ENCODE assay signal across 14 cellular contexts in the genomic region with DNA sequence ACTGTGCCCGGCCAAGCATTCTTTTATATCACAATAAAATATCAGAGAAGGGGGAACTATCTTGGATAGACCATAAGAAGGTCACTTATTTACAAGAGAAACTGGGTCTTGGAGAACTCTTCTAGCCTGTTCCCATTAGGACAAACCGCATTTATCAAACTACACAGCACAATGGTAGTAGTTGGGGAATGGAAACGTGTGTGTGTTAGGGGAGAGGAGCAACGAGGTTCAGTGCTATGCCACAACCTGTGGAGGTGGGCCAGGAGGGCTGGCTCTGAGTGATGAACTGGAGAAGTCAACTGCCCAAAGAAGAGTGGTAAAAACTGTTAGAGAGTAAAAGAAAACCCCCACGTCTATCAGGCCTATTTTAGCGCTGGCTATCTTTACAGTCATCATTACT. TPM values are rescaled to one million over a fixed set of nuclear protein-coding genes. Genes with fewer than 3 reads are reported as not detected.
DNase-seq lines count a peak whose midpoint lies in the region; ATAC-seq, FAIRE-seq and TF ChIP-seq lines count a peak whose summit lies in the region.
"Had no signal": no experiment of that assay in that cellular context is flagged by ENCODE, and none has a peak within 500 bp of the region (broad histone marks: within the 10 kb centered on the region; RNA-seq: fewer than 3 reads in every experiment).

No MANE protein-coding gene starts in this region.

- FAIRE-seq in HepG2 (lab: Jason Lieb, UNC), result no peak

- peak overlapping the region; percentile 94 for H3K4me2 ChIP-seq in HepG2 (ENCODE audit: low read depth, low read length)

- POLR2A ChIA-PET in HepG2 (lab: Yijun Ruan, JAX), result no interaction called here

- CTCF ChIA-PET in HepG2 (lab: Yijun Ruan, JAX; ENCODE audit: low intra/inter-chr PET ratio, low total read pairs), result no interaction called here

- no peak for ATAC-seq in HepG2
- no peak for ATAC-seq in right lobe of liver
- no peak for ATAC-seq in RWPE2 (ENCODE audit: low read depth)
- no peak for ATAC-seq in stimulated activated naive CD8-positive, alpha-beta T cell treated with anti-CD3 and anti-CD28 coated beads, Interleukin-15, amount 100 ng/mL, for 72 hours
- no peak for ATAC-seq in GM18870 (IDR thresholded peaks at IDR 0.05; ENCODE audit: unreplicated experiment)
- ATAC-seq in left cardiac atrium, result no peak
- ATAC-seq: esophagus mucosa had no signal

- TF ChIP-seq RAD21 in HepG2 (CRISPR knock-in tag; IDR thresholded peaks at IDR 0.05), result no peak

- TF ChIP-seq EP300 in HepG2 (IDR thresholded peaks at IDR 0.05; ENCODE audit: low read depth in 2 of 2, low read length in 2 of 2) (no peak), HepG2 (CRISPR knock-in tag; IDR thresholded peaks at IDR 0.05; ENCODE audit: borderline replicate concordance) (no peak)

- peak overlapping the region; percentile 98 for H3K9ac ChIP-seq in HepG2 (ENCODE audit: insufficient read depth, low read depth, low read length)

- peak overlapping the region in 1 of 2 donors; percentile 59 for H3K27ac Mint-ChIP-seq in stimulated activated naive CD8-positive, alpha-beta T cell treated with anti-CD3 and anti-CD28 coated beads, Interleukin-15, amount 100 ng/mL, for 72 hours

- no peaks in the 10 kb centered on the region for H3K9me3 ChIP-seq in HepG2 (ENCODE audit: low read length)
- no peaks in the 10 kb centered on the region for H3K9me3 ChIP-seq in right lobe of liver
- no peaks in the 10 kb centered on the region for H3K9me3 ChIP-seq in RWPE2 (ENCODE audit: severe bottlenecking)
- H3K9me3 ChIP-seq in spleen, result no peaks in the 10 kb centered on the region
- H3K9me3 ChIP-seq: left ventricle myocardium inferior, sigmoid colon had no signal

- peaks cover 38% of the 10 kb centered on the region for H3K79me2 ChIP-seq in HepG2 (ENCODE audit: insufficient read depth, low read length)

- TF ChIP-seq POLR2A in HepG2 (IDR thresholded peaks at IDR 0.05; ENCODE audit: insufficient read depth in 1 of 2, low read depth in 2 of 2, low read length in 2 of 2) (no peak), right lobe of liver (IDR thresholded peaks at IDR 0.05) (no peak), spleen (IDR thresholded peaks at IDR 0.05) (no peak)

- H3K4me3 Mint-ChIP-seq in stimulated activated naive CD8-positive, alpha-beta T cell treated with anti-CD3 and anti-CD28 coated beads, Interleukin-15, amount 100 ng/mL, for 72 hours, result peak overlapping the region; percentile 61 to 98

- no peaks in the 10 kb centered on the region for H4K20me1 ChIP-seq in HepG2 (ENCODE audit: insufficient read depth, low read length)

- H3K27ac ChIP-seq in HepG2 (ENCODE audit: extremely low read length, insufficient read depth, low read length) (peak overlapping the region; percentile 31), right lobe of liver (no peak overlapping the region), RWPE2 (ENCODE audit: poor library complexity, severe bottlenecking) (no peak overlapping the region), spleen (no peak overlapping the region)
- H3K27ac ChIP-seq: left ventricle myocardium inferior had no signal

- TF ChIP-seq CTCF in HepG2 (CRISPR knock-in tag; IDR thresholded peaks at IDR 0.05), result no peak
- TF ChIP-seq CTCF in right lobe of liver (IDR thresholded peaks at IDR 0.05), result no peak
- no peak for TF ChIP-seq CTCF in RWPE2 (IDR thresholded peaks at IDR 0.05; ENCODE audit: poor library complexity, severe bottlenecking)
- TF ChIP-seq CTCF in fibroblast of the aortic adventitia (IDR thresholded peaks at IDR 0.05; ENCODE audit: insufficient read depth, low read length), result no peak
- TF ChIP-seq CTCF in spleen (IDR thresholded peaks at IDR 0.05 in 8 of 11, conservative IDR thresholded peaks at IDR 0.05 in 3 of 11), result no peak

- H3K27me3 Mint-ChIP-seq in stimulated activated naive CD8-positive, alpha-beta T cell treated with anti-CD3 and anti-CD28 coated beads, Interleukin-15, amount 100 ng/mL, for 72 hours, result no peaks in the 10 kb centered on the region

- DNase-seq in HepG2 (ENCODE audit: low spot score), result no peak
- DNase-seq in right lobe of liver, result no peak
- no peak for DNase-seq in RWPE2 (ENCODE audit: low spot score)
- no peak for DNase-seq in fibroblast of the aortic adventitia (ENCODE audit: low read depth)
- DNase-seq in stimulated activated naive CD8-positive, alpha-beta T cell treated with anti-CD3 and anti-CD28 coated beads, Interleukin-15, amount 100 ng/mL, for 72 hours, result no peak
- no peak for DNase-seq in left cardiac atrium
- DNase-seq in spleen, result no peak
- DNase-seq: GOT3; left ventricle myocardium inferior; NCI-H2029 treated with DMSO at 0.1 percent for 48 hours; sigmoid colon; stimulated activated CD8-positive, alpha-beta memory T cell treated with anti-CD3 and anti-CD28 coated beads, Interleukin-4, amount 100 ng/mL, for 48 hours had no signal

- H3K4me1 ChIP-seq in HepG2 (ENCODE audit: insufficient read depth, low read length) (peaks cover 35% of the 10 kb centered on the region), right lobe of liver (peaks cover 0 to 13% (median 6%) of the 10 kb centered on the region in 4 donors), RWPE2 (ENCODE audit: insufficient read depth, poor library complexity, severe bottlenecking) (no peaks in the 10 kb centered on the region), spleen (peaks cover 7 to 28% (median 19%) of the 10 kb centered on the region in 6 donors)

- peak overlapping the region; percentile 96 to 97 (median 97) for H3K4me3 ChIP-seq in HepG2 (replicated peaks in 1 of 3; ENCODE audit: insufficient read depth in 1 of 3, low read depth in 2 of 3, low read length in 3 of 3)
- H3K4me3 ChIP-seq in right lobe of liver, result no peak overlapping the region
- H3K4me3 ChIP-seq in RWPE2 (ENCODE audit: severe bottlenecking), result peak overlapping the region; percentile 87
- peak overlapping the region; percentile 38 for H3K4me3 ChIP-seq in fibroblast of the aortic adventitia (ENCODE audit: low read depth, low read length)
- H3K4me3 ChIP-seq in spleen, result no peak overlapping the region

- in situ Hi-C loops in HepG2 (cut with HindIII; ENCODE audit: extremely low pct_ligation_motif_present, low pct_unique_long_range_greater_than_20kb), result no loop called here

- no TSS peak for BruUV-seq in HepG2 (replicated peaks; lab: Mats Ljungman, UMichigan)

- intact Hi-C loops in HepG2 (cut with micrococcal nuclease; ENCODE audit: unreplicated experiment), result loop anchor here (5.0 kb wide), 1 partner anchor 45 kb away; the partner anchor contains the start of genes GART and SON
- intact Hi-C loops in right lobe of liver (cut with DNase I), result no loop called here
- intact Hi-C loops in left cardiac atrium (cut with DNase I), result no loop called here
- intact Hi-C loops in spleen (cut with DNase I; ENCODE audit: low total_unique reads), result no loop called here

- H3K9me3 Mint-ChIP-seq in stimulated activated naive CD8-positive, alpha-beta T cell treated with anti-CD3 and anti-CD28 coated beads, Interleukin-15, amount 100 ng/mL, for 72 hours, result no peaks in the 10 kb centered on the region

- H3K4me1 Mint-ChIP-seq in stimulated activated naive CD8-positive, alpha-beta T cell treated with anti-CD3 and anti-CD28 coated beads, Interleukin-15, amount 100 ng/mL, for 72 hours, result peaks cover 32% of the 10 kb centered on the region

- H3K27me3 ChIP-seq in HepG2 (ENCODE audit: control insufficient read depth in 1 of 2, insufficient read depth in 2 of 2, low read length in 2 of 2) (no peaks in the 10 kb centered on the region; a peak in 1 of 5 replicates), right lobe of liver (no peaks in the 10 kb centered on the region), RWPE2 (ENCODE audit: insufficient read depth, poor library complexity, severe bottlenecking) (no peaks in the 10 kb centered on the region), spleen (replicated peaks in 1 of 7) (no peaks in the 10 kb centered on the region)
- H3K27me3 ChIP-seq: sigmoid colon had no signal

- H3K36me3 ChIP-seq in HepG2 (replicated peaks in 1 of 2; ENCODE audit: control insufficient read depth in 1 of 2, insufficient read depth in 2 of 2, low read length in 2 of 2) (peaks cover 0 to 22% of the 10 kb centered on the region in 2 experiments; a peak in 1 of 5 replicates), right lobe of liver (peaks cover 0 to under 1% (median 0%) of the 10 kb centered on the region in 4 donors), RWPE2 (ENCODE audit: low read depth) (peaks cover 45% of the 10 kb centered on the region), spleen (peaks cover 0 to 16% (median 0%) of the 10 kb centered on the region in 6 donors)
- H3K36me3 ChIP-seq: left ventricle myocardium inferior, sigmoid colon had no signal

- 51% methylated on average over 6 of the region's 6 CpGs for WGBS in HepG2 (ENCODE audit: low lambda C conversion rate)
- WGBS in right lobe of liver (ENCODE audit: insufficient coverage, low coverage, low lambda C conversion rate, missing lambda C conversion rate), result 73% methylated on average over 6 of the region's 6 CpGs
- 77 to 85% (median 84%) methylated on average over 6 of the region's 6 CpGs for whole genome bisulfite sequencing in spleen, 5 donors

- H2AFZ ChIP-seq in HepG2 (ENCODE audit: low read length), result no peak overlapping the region

RNA-seq across cellular contexts. Expression of gene DONSON, which starts 1.6 kb away (rescaled TPM):
- total RNA-seq in HepG2 (2016; rRNA removed; fragmentation: Illumina TruSeq; extraction: Trizol) (60.8 and 63.6 TPM in 2 replicates), right lobe of liver (10 to 100 TPM in 2 of 6 experiments, 1 to 10 TPM in 4; 6.0 to 13.7 (median 8.4) TPM), fibroblast of the aortic adventitia (ENCODE audit: low replicate concordance) (8.4 and 36.5 TPM in 2 replicates), left cardiac atrium (1 to 10 TPM; 4.9 to 5.7 TPM), spleen (10 to 100 TPM in 1 of 7 donors, 1 to 10 TPM in 6; 5.8 to 13.5 (median 6.4) TPM)
- 19.3 and 25.7 TPM in 2 replicates for total RNA-seq in HepG2 (2016; cell fraction: cytosol; rRNA removed; fragmentation: Illumina TruSeq; extraction: Trizol; ENCODE audit: low read depth)
- total RNA-seq in HepG2 (2016; cell fraction: insoluble cytoplasmic fraction; rRNA removed; fragmentation: Illumina TruSeq; extraction: Trizol), result 63.7 and 64.8 TPM in 2 replicates
- 39.0 and 44.1 TPM in 2 replicates for total RNA-seq in HepG2 (2016; cell fraction: membrane; rRNA removed; fragmentation: Illumina TruSeq; extraction: Trizol)
- 49.7 and 57.4 TPM in 2 replicates for total RNA-seq in HepG2 (2016; cell fraction: nucleus; rRNA removed; fragmentation: Illumina TruSeq; extraction: Trizol)
- polyA plus RNA-seq in HepG2 (2011; rRNA removed) (23.8 and 35.4 TPM in 2 replicates), spleen (1 to 10 TPM; 8.1 to 8.9 (median 8.5) TPM)
- 14.5 and 16.8 TPM in 2 replicates for polyA plus RNA-seq in HepG2 (2011; cell fraction: cytosol; rRNA removed)
- polyA plus RNA-seq in HepG2 (2011; cell fraction: nucleus; rRNA removed), result 32.1 and 34.6 TPM in 2 replicates
- 27.0 and 35.7 TPM in 2 replicates for polyA plus RNA-seq in HepG2 (2012)
- 14.8 and 16.8 TPM in 2 replicates for polyA plus RNA-seq in HepG2 (2016; cell fraction: cytosol; fragmentation: Illumina TruSeq; extraction: Trizol; ENCODE audit: low read depth)
- polyA plus RNA-seq in HepG2 (2016; cell fraction: insoluble cytoplasmic fraction; fragmentation: Illumina TruSeq; extraction: Trizol; ENCODE audit: low read depth), result 70.4 and 76.8 TPM in 2 replicates
- 27.4 and 32.3 TPM in 2 replicates for polyA plus RNA-seq in HepG2 (2016; cell fraction: membrane; fragmentation: Illumina TruSeq; extraction: Trizol; ENCODE audit: low read depth)
- 91.6 and 102 TPM in 2 replicates for polyA plus RNA-seq in HepG2 (2016; cell fraction: nucleus; fragmentation: Illumina TruSeq; extraction: Trizol; ENCODE audit: insufficient read depth, low read depth)
- polyA minus RNA-seq in HepG2 (2011; rRNA and poly(A)+ RNA removed; ENCODE audit: low replicate concordance), result 21.0 and 36.0 TPM in 2 replicates
- 14.6 and 17.7 TPM in 2 replicates for polyA minus RNA-seq in HepG2 (2011; cell fraction: cytosol; rRNA and poly(A)+ RNA removed)
- 23.7 and 27.5 TPM in 2 replicates for polyA minus RNA-seq in HepG2 (2011; cell fraction: nucleus; rRNA and poly(A)+ RNA removed)

RNA-seq across cellular contexts. Expression of gene SON, which starts 44.1 kb away (rescaled TPM):
- 78.3 and 291 TPM in 2 replicates for total RNA-seq in HepG2 (2016; rRNA removed; fragmentation: Illumina TruSeq; extraction: Trizol)
- total RNA-seq in HepG2 (2016; cell fraction: cytosol; rRNA removed; fragmentation: Illumina TruSeq; extraction: Trizol; ENCODE audit: low read depth), result 8.5 and 9.3 TPM in 2 replicates
- total RNA-seq in HepG2 (2016; cell fraction: insoluble cytoplasmic fraction; rRNA removed; fragmentation: Illumina TruSeq; extraction: Trizol), result 71.9 and 282 TPM in 2 replicates
- total RNA-seq in HepG2 (2016; cell fraction: membrane; rRNA removed; fragmentation: Illumina TruSeq; extraction: Trizol), result 38.8 and 42.6 TPM in 2 replicates
- 173 and 188 TPM in 2 replicates for total RNA-seq in HepG2 (2016; cell fraction: nucleus; rRNA removed; fragmentation: Illumina TruSeq; extraction: Trizol)
- 60.8 and 61.3 TPM in 2 replicates for polyA plus RNA-seq in HepG2 (2011; rRNA removed)
- polyA plus RNA-seq in HepG2 (2011; cell fraction: cytosol; rRNA removed), result 27.3 and 38.0 TPM in 2 replicates
- 184 and 204 TPM in 2 replicates for polyA plus RNA-seq in HepG2 (2011; cell fraction: nucleus; rRNA removed)
- polyA plus RNA-seq in HepG2 (2012), result 121 and 128 TPM in 2 replicates
- 4.6 and 5.8 TPM in 2 replicates for polyA plus RNA-seq in HepG2 (2016; cell fraction: cytosol; fragmentation: Illumina TruSeq; extraction: Trizol; ENCODE audit: low read depth)
- polyA plus RNA-seq in HepG2 (2016; cell fraction: insoluble cytoplasmic fraction; fragmentation: Illumina TruSeq; extraction: Trizol; ENCODE audit: low read depth), result 116 and 145 TPM in 2 replicates
- 16.5 and 18.3 TPM in 2 replicates for polyA plus RNA-seq in HepG2 (2016; cell fraction: membrane; fragmentation: Illumina TruSeq; extraction: Trizol; ENCODE audit: low read depth)
- 242 and 248 TPM in 2 replicates for polyA plus RNA-seq in HepG2 (2016; cell fraction: nucleus; fragmentation: Illumina TruSeq; extraction: Trizol; ENCODE audit: insufficient read depth, low read depth)
- 192 and 202 TPM in 2 replicates for polyA minus RNA-seq in HepG2 (2011; rRNA and poly(A)+ RNA removed; ENCODE audit: low replicate concordance)
- polyA minus RNA-seq in HepG2 (2011; cell fraction: cytosol; rRNA and poly(A)+ RNA removed), result 80.6 and 107 TPM in 2 replicates
- 280 and 289 TPM in 2 replicates for polyA minus RNA-seq in HepG2 (2011; cell fraction: nucleus; rRNA and poly(A)+ RNA removed)
- 100 to 1,000 TPM in 4 of 6 experiments, 10 to 100 TPM in 2; 86.7 to 212 (median 113) TPM for total RNA-seq in right lobe of liver
- total RNA-seq in fibroblast of the aortic adventitia (ENCODE audit: low replicate concordance), result 138 and 178 TPM in 2 replicates
- 100 to 1,000 TPM; 152 to 189 TPM for total RNA-seq in left cardiac atrium
- 100 to 1,000 TPM; 309 to 427 (median 373) TPM for total RNA-seq in spleen
- 100 to 1,000 TPM in 2 of 3 donors, 10 to 100 TPM in 1; 89.0 to 210 (median 159) TPM for polyA plus RNA-seq in spleen

RNA-seq across cellular contexts. Expression of gene GART, which starts 45.0 kb away (rescaled TPM):
- total RNA-seq in HepG2 (2016; rRNA removed; fragmentation: Illumina TruSeq; extraction: Trizol) (109 and 151 TPM in 2 replicates), right lobe of liver (10 to 100 TPM; 23.0 to 93.5 (median 39.3) TPM), fibroblast of the aortic adventitia (ENCODE audit: low replicate concordance) (75.4 and 104 TPM in 2 replicates), left cardiac atrium (10 to 100 TPM; 30.6 to 48.8 TPM), spleen (100 to 1,000 TPM in 3 of 7 donors, 10 to 100 TPM in 4; 58.9 to 113 (median 73.9) TPM)
- total RNA-seq in HepG2 (2016; cell fraction: cytosol; rRNA removed; fragmentation: Illumina TruSeq; extraction: Trizol; ENCODE audit: low read depth), result 31.1 and 36.8 TPM in 2 replicates
- 113 and 146 TPM in 2 replicates for total RNA-seq in HepG2 (2016; cell fraction: insoluble cytoplasmic fraction; rRNA removed; fragmentation: Illumina TruSeq; extraction: Trizol)
- total RNA-seq in HepG2 (2016; cell fraction: membrane; rRNA removed; fragmentation: Illumina TruSeq; extraction: Trizol), result 32.8 and 39.5 TPM in 2 replicates
- 90.9 and 99.5 TPM in 2 replicates for total RNA-seq in HepG2 (2016; cell fraction: nucleus; rRNA removed; fragmentation: Illumina TruSeq; extraction: Trizol)
- polyA plus RNA-seq in HepG2 (2011; rRNA removed) (17.7 and 17.9 TPM in 2 replicates), spleen (10 to 100 TPM; 14.3 to 24.8 (median 20.1) TPM)
- 9.6 and 13.2 TPM in 2 replicates for polyA plus RNA-seq in HepG2 (2011; cell fraction: cytosol; rRNA removed)
- 19.9 and 27.1 TPM in 2 replicates for polyA plus RNA-seq in HepG2 (2011; cell fraction: nucleus; rRNA removed)
- polyA plus RNA-seq in HepG2 (2012), result 50.5 and 59.0 TPM in 2 replicates
- 4.4 and 5.6 TPM in 2 replicates for polyA plus RNA-seq in HepG2 (2016; cell fraction: cytosol; fragmentation: Illumina TruSeq; extraction: Trizol; ENCODE audit: low read depth)
- 99.4 and 99.8 TPM in 2 replicates for polyA plus RNA-seq in HepG2 (2016; cell fraction: insoluble cytoplasmic fraction; fragmentation: Illumina TruSeq; extraction: Trizol; ENCODE audit: low read depth)
- 8.6 and 10.6 TPM in 2 replicates for polyA plus RNA-seq in HepG2 (2016; cell fraction: membrane; fragmentation: Illumina TruSeq; extraction: Trizol; ENCODE audit: low read depth)
- polyA plus RNA-seq in HepG2 (2016; cell fraction: nucleus; fragmentation: Illumina TruSeq; extraction: Trizol; ENCODE audit: insufficient read depth, low read depth), result 70.2 and 73.8 TPM in 2 replicates
- 15.8 and 35.7 TPM in 2 replicates for polyA minus RNA-seq in HepG2 (2011; rRNA and poly(A)+ RNA removed; ENCODE audit: low replicate concordance)
- 21.5 and 23.0 TPM in 2 replicates for polyA minus RNA-seq in HepG2 (2011; cell fraction: cytosol; rRNA and poly(A)+ RNA removed)
- 73.8 and 95.2 TPM in 2 replicates for polyA minus RNA-seq in HepG2 (2011; cell fraction: nucleus; rRNA and poly(A)+ RNA removed)

RNA-seq across cellular contexts. Expression of gene CRYZL1, which starts 54.6 kb away (rescaled TPM):
- 20.3 and 25.9 TPM in 2 replicates for total RNA-seq in HepG2 (2016; rRNA removed; fragmentation: Illumina TruSeq; extraction: Trizol)
- total RNA-seq in HepG2 (2016; cell fraction: cytosol; rRNA removed; fragmentation: Illumina TruSeq; extraction: Trizol; ENCODE audit: low read depth), result 5.2 and 7.4 TPM in 2 replicates
- total RNA-seq in HepG2 (2016; cell fraction: insoluble cytoplasmic fraction; rRNA removed; fragmentation: Illumina TruSeq; extraction: Trizol), result 16.8 and 18.9 TPM in 2 replicates
- total RNA-seq in HepG2 (2016; cell fraction: membrane; rRNA removed; fragmentation: Illumina TruSeq; extraction: Trizol), result 8.0 and 10.8 TPM in 2 replicates
- 21.2 and 22.0 TPM in 2 replicates for total RNA-seq in HepG2 (2016; cell fraction: nucleus; rRNA removed; fragmentation: Illumina TruSeq; extraction: Trizol)
- 27.7 and 29.9 TPM in 2 replicates for polyA plus RNA-seq in HepG2 (2011; rRNA removed)
- 7.0 and 10.2 TPM in 2 replicates for polyA plus RNA-seq in HepG2 (2011; cell fraction: cytosol; rRNA removed)
- polyA plus RNA-seq in HepG2 (2011; cell fraction: nucleus; rRNA removed), result 39.4 and 46.1 TPM in 2 replicates
- 19.7 and 20.7 TPM in 2 replicates for polyA plus RNA-seq in HepG2 (2012)
- polyA plus RNA-seq in HepG2 (2016; cell fraction: cytosol; fragmentation: Illumina TruSeq; extraction: Trizol; ENCODE audit: low read depth), result 5.9 and 7.3 TPM in 2 replicates
- polyA plus RNA-seq in HepG2 (2016; cell fraction: insoluble cytoplasmic fraction; fragmentation: Illumina TruSeq; extraction: Trizol; ENCODE audit: low read depth), result 21.3 and 22.3 TPM in 2 replicates
- 5.9 and 6.0 TPM in 2 replicates for polyA plus RNA-seq in HepG2 (2016; cell fraction: membrane; fragmentation: Illumina TruSeq; extraction: Trizol; ENCODE audit: low read depth)
- polyA plus RNA-seq in HepG2 (2016; cell fraction: nucleus; fragmentation: Illumina TruSeq; extraction: Trizol; ENCODE audit: insufficient read depth, low read depth), result 28.2 and 41.4 TPM in 2 replicates
- 6.0 and 23.4 TPM in 2 replicates for polyA minus RNA-seq in HepG2 (2011; rRNA and poly(A)+ RNA removed; ENCODE audit: low replicate concordance)
- polyA minus RNA-seq in HepG2 (2011; cell fraction: cytosol; rRNA and poly(A)+ RNA removed), result 5.8 and 7.4 TPM in 2 replicates
- polyA minus RNA-seq in HepG2 (2011; cell fraction: nucleus; rRNA and poly(A)+ RNA removed), result 58.7 and 70.7 TPM in 2 replicates
- total RNA-seq in right lobe of liver, result 10 to 100 TPM in 4 of 6 experiments, 1 to 10 TPM in 2; 9.7 to 16.3 (median 13.2) TPM
- 25.8 and 70.6 TPM in 2 replicates for total RNA-seq in fibroblast of the aortic adventitia (ENCODE audit: low replicate concordance)
- 10 to 100 TPM; 21.6 to 30.6 TPM for total RNA-seq in left cardiac atrium
- total RNA-seq in spleen, result 10 to 100 TPM; 30.2 to 54.9 (median 40.2) TPM
- 10 to 100 TPM; 21.7 to 25.9 (median 22.0) TPM for polyA plus RNA-seq in spleen

RNA-seq across cellular contexts. Expression of gene ITSN1, which starts 55.4 kb away (rescaled TPM):
- total RNA-seq in HepG2 (2016; rRNA removed; fragmentation: Illumina TruSeq; extraction: Trizol) (20.9 and 26.1 TPM in 2 replicates), right lobe of liver (10 to 100 TPM; 27.8 to 63.1 (median 33.8) TPM), fibroblast of the aortic adventitia (ENCODE audit: low replicate concordance) (35.0 and 46.5 TPM in 2 replicates), left cardiac atrium (10 to 100 TPM; 59.2 to 75.3 TPM), spleen (10 to 100 TPM; 27.1 to 89.0 (median 70.5) TPM)
- total RNA-seq in HepG2 (2016; cell fraction: cytosol; rRNA removed; fragmentation: Illumina TruSeq; extraction: Trizol; ENCODE audit: low read depth), result 7.4 and 8.4 TPM in 2 replicates
- 19.4 and 27.9 TPM in 2 replicates for total RNA-seq in HepG2 (2016; cell fraction: insoluble cytoplasmic fraction; rRNA removed; fragmentation: Illumina TruSeq; extraction: Trizol)
- total RNA-seq in HepG2 (2016; cell fraction: membrane; rRNA removed; fragmentation: Illumina TruSeq; extraction: Trizol), result 12.5 and 13.9 TPM in 2 replicates
- total RNA-seq in HepG2 (2016; cell fraction: nucleus; rRNA removed; fragmentation: Illumina TruSeq; extraction: Trizol), result 28.9 and 34.6 TPM in 2 replicates
- polyA plus RNA-seq in HepG2 (2011; rRNA removed) (32.2 and 33.8 TPM in 2 replicates), spleen (10 to 100 TPM in 1 of 3 donors, 1 to 10 TPM in 2; 4.1 to 11.6 (median 4.2) TPM)
- polyA plus RNA-seq in HepG2 (2011; cell fraction: cytosol; rRNA removed), result 17.7 and 19.5 TPM in 2 replicates
- polyA plus RNA-seq in HepG2 (2011; cell fraction: nucleus; rRNA removed), result 77.2 and 113 TPM in 2 replicates
- polyA plus RNA-seq in HepG2 (2012), result 17.9 and 21.0 TPM in 2 replicates
- polyA plus RNA-seq in HepG2 (2016; cell fraction: cytosol; fragmentation: Illumina TruSeq; extraction: Trizol; ENCODE audit: low read depth), result 2.1 and 2.2 TPM in 2 replicates
- 19.9 and 26.2 TPM in 2 replicates for polyA plus RNA-seq in HepG2 (2016; cell fraction: insoluble cytoplasmic fraction; fragmentation: Illumina TruSeq; extraction: Trizol; ENCODE audit: low read depth)
- polyA plus RNA-seq in HepG2 (2016; cell fraction: membrane; fragmentation: Illumina TruSeq; extraction: Trizol; ENCODE audit: low read depth), result 5.9 and 7.6 TPM in 2 replicates
- polyA plus RNA-seq in HepG2 (2016; cell fraction: nucleus; fragmentation: Illumina TruSeq; extraction: Trizol; ENCODE audit: insufficient read depth, low read depth), result 54.1 and 57.5 TPM in 2 replicates
- 30.7 and 84.5 TPM in 2 replicates for polyA minus RNA-seq in HepG2 (2011; rRNA and poly(A)+ RNA removed; ENCODE audit: low replicate concordance)
- polyA minus RNA-seq in HepG2 (2011; cell fraction: cytosol; rRNA and poly(A)+ RNA removed), result 12.0 and 17.5 TPM in 2 replicates
- 48.5 and 64.6 TPM in 2 replicates for polyA minus RNA-seq in HepG2 (2011; cell fraction: nucleus; rRNA and poly(A)+ RNA removed)

Comparison
In these comparisons a context has a peak if more than half of its experiments do, and no peak if none do; other contexts are left out.
1. H3K4me3 ChIP-seq: peak in HepG2 (3 of 3), RWPE2 (single experiment) and fibroblast of the aortic adventitia (single experiment); none in right lobe of liver (0 of 3) and spleen (0 of 8).